24 cellular contexts compared by ENCODE assay signal in genomic region chrX:14851526-14851925, GRCh38. TPM values are rescaled to one million over a fixed set of nuclear protein-coding genes. Genes with fewer than 3 reads are reported as not detected.
A peak's percentile ranks its signal among the peaks of the same experiment; 100 is the strongest.
DNase-seq lines count a peak whose midpoint lies in the region; ATAC-seq and TF ChIP-seq lines count a peak whose summit lies in the region.
"Had no signal": no experiment of that assay in that cellular context is flagged by ENCODE, and none has a peak within 500 bp of the region (broad histone marks: within the 10 kb centered on the region; RNA-seq: fewer than 3 reads in every experiment).

No MANE protein-coding gene starts in this region.

- H3K27me3 ChIP-seq in HL-60 (ENCODE audit: insufficient read depth, poor library complexity, severe bottlenecking) (no peaks in the 10 kb centered on the region), OCI-LY3 (ENCODE audit: low read depth, low read length) (no peaks in the 10 kb centered on the region), spleen (replicated peaks in 1 of 7) (no peaks in the 10 kb centered on the region), aorta (ENCODE audit: control insufficient read depth in 1 of 2, insufficient read depth in 2 of 2, low read length in 1 of 2) (no peaks in the 10 kb centered on the region)
- H3K27me3 ChIP-seq: SJCRH30 had no signal

- no peak for TF ChIP-seq POLR2A in spleen (IDR thresholded peaks at IDR 0.05)

- no peak for TF ChIP-seq CTCF in HL-60 (IDR thresholded peaks at IDR 0.05; ENCODE audit: insufficient read depth, low read length)
- no peak for TF ChIP-seq CTCF in OCI-LY3 (IDR thresholded peaks at IDR 0.05; ENCODE audit: low read depth, low read length)
- no peak for TF ChIP-seq CTCF in spleen (IDR thresholded peaks at IDR 0.05 in 8 of 11, conservative IDR thresholded peaks at IDR 0.05 in 3 of 11)

- H3K36me3 ChIP-seq in OCI-LY3 (replicated peaks; ENCODE audit: low read depth, low read length) (peaks cover 21% of the 10 kb centered on the region), spleen (no peaks in the 10 kb centered on the region), aorta (ENCODE audit: control insufficient read depth in 1 of 2, insufficient read depth in 2 of 2, low read length in 1 of 2) (no peaks in the 10 kb centered on the region)

- no peak overlapping the region for H3K4me3 ChIP-seq in HL-60 (replicated peaks; ENCODE audit: insufficient read depth, low read length)
- H3K4me3 ChIP-seq in OCI-LY3 (ENCODE audit: low read length): no peak overlapping the region
- no peak overlapping the region for H3K4me3 ChIP-seq in spleen
- no peak overlapping the region for H3K4me3 ChIP-seq in aorta (ENCODE audit: low read length in 2 of 2)
- H3K4me3 ChIP-seq: HAP-1, PC-9, SJCRH30 had no signal

- DNase-seq in NOMO-1 treated with DMSO at 0.1 percent for 48 hours (lab: John Stamatoyannopoulos, UW; ENCODE audit: unreplicated experiment) (peak; percentile 29), NOMO-1 treated with dmso at 0.1 percent for 144 hours (lab: John Stamatoyannopoulos, UW; ENCODE audit: unreplicated experiment) (no peak), HL-60 (ENCODE audit: low read depth in 1 of 2, low spot score in 1 of 2) (peak in 1 of 2 experiments; percentile 5), spleen (no peak), aorta (no peak), left colon (no peak), NCI-H2029 (lab: John Stamatoyannopoulos, UW) (no peak)
- DNase-seq: 8988T; CD4-positive, alpha-beta T cell; GOT3; HFFc6; IMR-90; MV-4-11; NCI-H2029 treated with DMSO at 0.1 percent for 48 hours; NCI-H2227 treated with DMSO at 0.1 percent for 48 hours; NCI-H526 treated with DMSO at 0.1 percent for 48 hours; PC-9; SJCRH30; T-helper 17 cell had no signal

- no peaks in the 10 kb centered on the region for H3K9me3 ChIP-seq in OCI-LY3 (ENCODE audit: insufficient read depth, low read length)
- no peaks in the 10 kb centered on the region for H3K9me3 ChIP-seq in spleen
- no peaks in the 10 kb centered on the region for H3K9me3 ChIP-seq in aorta (ENCODE audit: control insufficient read depth, low read length)
- H3K9me3 ChIP-seq: HAP-1 had no signal

- H3K27ac ChIP-seq in HL-60 (replicated peaks): peak overlapping the region; percentile 70
- H3K27ac ChIP-seq in OCI-LY3 (ENCODE audit: low read length): no peak overlapping the region
- peak overlapping the region in 7 of 8 donors; percentile 32 to 83 (median 65) for H3K27ac ChIP-seq in spleen
- no peak overlapping the region for H3K27ac ChIP-seq in aorta (ENCODE audit: low read depth in 1 of 2, low read length in 2 of 2)
- H3K27ac ChIP-seq: KMS-11, PC-9, SJCRH30 had no signal

- no peaks in the 10 kb centered on the region for H4K20me1 ChIP-seq in OCI-LY3 (ENCODE audit: insufficient read depth, low read length)

- intact Hi-C loops in spleen (cut with DNase I; ENCODE audit: low total_unique reads): no loop called here
- intact Hi-C loops in aorta (cut with DNase I): no loop called here
- intact Hi-C loops in left colon (cut with DNase I, micrococcal nuclease): no loop called here

- H3K4me2 ChIP-seq in OCI-LY3 (ENCODE audit: low read length): peak overlapping the region; percentile 21
- H3K4me2 ChIP-seq: KMS-11, PC-9 had no signal

- no peaks in the 10 kb centered on the region for H3K79me2 ChIP-seq in OCI-LY3 (ENCODE audit: low read length)

- H3K9ac ChIP-seq in OCI-LY3 (ENCODE audit: low read length): no peak overlapping the region
- H3K9ac ChIP-seq: KMS-11 had no signal

- no peak for ATAC-seq in aorta (ENCODE audit: low FRiP score)
- no peak for ATAC-seq in left colon
- ATAC-seq: Right ventricle myocardium inferior, SK-N-SH treated with all-trans-retinoic acid at 6 μM for 48 hours, T-helper 17 cell had no signal

- 46 to 61% (median 53%) methylated on average over 3 of the region's 3 CpGs for WGBS in spleen, 5 donors
- 72 to 95% methylated on average over 3 of the region's 3 CpGs for WGBS in aorta, 2 donors

- H3K4me1 ChIP-seq in OCI-LY3 (ENCODE audit: low read length) (peaks cover 9% of the 10 kb centered on the region), spleen (no peaks in the 10 kb centered on the region), aorta (ENCODE audit: control insufficient read depth in 1 of 2, insufficient read depth in 2 of 2, low read length in 2 of 2) (no peaks in the 10 kb centered on the region)
- H3K4me1 ChIP-seq: HAP-1, SJCRH30 had no signal

- H2AFZ ChIP-seq in OCI-LY3 (ENCODE audit: low read depth, low read length): no peak overlapping the region
- H2AFZ ChIP-seq: PC-9 had no signal

RNA-seq across cellular contexts. Expression of gene FANCB, which starts 21.3 kb away (rescaled TPM):
- total RNA-seq in spleen (1 to 10 TPM; 3.2 to 4.3 (median 3.9) TPM), aorta (1 to 10 TPM; 1.7 to 2.0 TPM), left colon (1 to 10 TPM; 1.2 to 1.8 TPM)
- polyA plus RNA-seq in spleen (1 to 10 TPM in 1 of 3 donors, under 1 TPM in 2; 0.54 to 1.2 (median 0.64) TPM), aorta (under 1 TPM in 1 of 2 donors, not detected in 1; 0.38 TPM)

RNA-seq across cellular contexts. Expression of gene MOSPD2, which starts 21.7 kb away (rescaled TPM):
- total RNA-seq in spleen: 10 to 100 TPM; 22.8 to 40.5 (median 33.4) TPM
- 1 to 10 TPM; 3.2 to 6.0 (median 4.2) TPM for polyA plus RNA-seq in spleen
- total RNA-seq in aorta: 10 to 100 TPM; 14.6 to 21.3 TPM
- 1 to 10 TPM; 3.6 to 7.8 TPM for polyA plus RNA-seq in aorta
- 10 to 100 TPM in 1 of 2 donors, 1 to 10 TPM in 1; 7.6 to 10.9 TPM for total RNA-seq in left colon

Comparison
In these comparisons a context has a peak if more than half of its experiments do, and no peak if none do; other contexts are left out.
1. H3K27ac ChIP-seq: peak in HL-60 (single experiment) and spleen (7 of 8); none in OCI-LY3 (single experiment) and aorta (0 of 2).